In genomic region chrX:25017667-25018247, GRCh38 we compare ENCODE assay signal across 15 cellular contexts. TPM values are rescaled to one million over a fixed set of nuclear protein-coding genes. Genes with fewer than 3 reads are reported as not detected.
DNase-seq lines count a peak whose midpoint lies in the region; TF ChIP-seq lines count a peak whose summit lies in the region.
"Had no signal": no experiment of that assay in that cellular context is flagged by ENCODE, and none has a peak within 500 bp of the region (broad histone marks: within the 10 kb centered on the region; RNA-seq: fewer than 3 reads in every experiment).

No MANE protein-coding gene starts in this region.

- H3K79me2 ChIP-seq in hepatocyte, result no peaks in the 10 kb centered on the region

- H3K9me3 ChIP-seq in hepatocyte (ENCODE audit: low read depth), result no peaks in the 10 kb centered on the region
- H3K9me3 ChIP-seq in skeletal muscle tissue (ENCODE audit: control insufficient read depth in 3 of 3, low read length in 3 of 3), result no peaks in the 10 kb centered on the region

- WGBS in hepatocyte (ENCODE audit: low lambda C conversion rate, missing lambda C conversion rate), result 2% methylated on average over 32 of the region's 32 CpGs

- H3K4me3 ChIP-seq in hepatocyte (no peak overlapping the region), skeletal muscle tissue (ENCODE audit: low read length in 3 of 3) (peak overlapping the region; percentile 44 to 64 (median 48))

- no peaks in the 10 kb centered on the region for H4K20me1 ChIP-seq in hepatocyte (ENCODE audit: insufficient read depth, poor library complexity, severe bottlenecking)

- H3K27ac Mint-ChIP-seq in T-helper 1 cell treated with Interleukin-12 subunit alpha and Interleukin-12 subunit beta and Interleukin-4 antibody, amounts not matched to agents 30 μg/mL and 1 μg/mL, for 36 hours, result peak overlapping the region; percentile 36
- H3K27ac Mint-ChIP-seq: activated CD4-positive, alpha-beta T cell treated with anti-CD3 and anti-CD28 coated beads for 36 hours had no signal

- peak overlapping the region; percentile 72 for H3K4me2 ChIP-seq in hepatocyte

- H3K9me2 ChIP-seq in hepatocyte (replicated peaks; ENCODE audit: insufficient read depth), result no peaks in the 10 kb centered on the region

- H3K27me3 ChIP-seq in hepatocyte, result peaks cover 95% of the 10 kb centered on the region
- H3K27me3 ChIP-seq in skeletal muscle tissue (ENCODE audit: control insufficient read depth in 3 of 3, insufficient read depth in 3 of 3, low read length in 3 of 3), result peaks cover 36 to 71% (median 45%) of the 10 kb centered on the region in 3 donors

- H3K4me1 ChIP-seq in hepatocyte (ENCODE audit: insufficient read depth), result peaks cover 12% of the 10 kb centered on the region
- H3K4me1 ChIP-seq in skeletal muscle tissue (ENCODE audit: control insufficient read depth in 3 of 3, insufficient read depth in 3 of 3, low read length in 3 of 3), result peaks cover 2 to 12% (median 11%) of the 10 kb centered on the region in 3 donors

- H3K4me1 Mint-ChIP-seq in T-helper 1 cell treated with Interleukin-12 subunit alpha and Interleukin-12 subunit beta and Interleukin-4 antibody, amounts not matched to agents 30 μg/mL and 1 μg/mL, for 36 hours (ENCODE audit: low read depth), result peaks cover 18% of the 10 kb centered on the region

- H3K27ac ChIP-seq in hepatocyte (no peak overlapping the region), skeletal muscle tissue (ENCODE audit: low read depth, low read length) (no peak overlapping the region)

- peaks cover 2% of the 10 kb centered on the region for H3K36me3 Mint-ChIP-seq in T-helper 1 cell treated with Interleukin-12 subunit alpha and Interleukin-12 subunit beta and Interleukin-4 antibody, amounts not matched to agents 30 μg/mL and 1 μg/mL, for 36 hours (ENCODE audit: low read depth)

- H2AFZ ChIP-seq in hepatocyte, result peak overlapping the region; percentile 41

- peak overlapping the region in 2 of 3 donors; percentile 29 to 69 for H3K9ac ChIP-seq in skeletal muscle tissue (ENCODE audit: low read depth in 1 of 3, low read length in 3 of 3)

- DNase-seq in T-helper 1 cell (no peak), NCI-H2227 (lab: John Stamatoyannopoulos, UW; ENCODE audit: unreplicated experiment) (peak; percentile 63), hepatocyte (ENCODE audit: low spot score) (no peak), NCI-H510A treated with DMSO at 0.1 percent for 48 hours (lab: John Stamatoyannopoulos, UW) (no peak), NCI-H2196 (lab: John Stamatoyannopoulos, UW; ENCODE audit: unreplicated experiment) (no peak), OCI-M2 (lab: John Stamatoyannopoulos, UW; ENCODE audit: unreplicated experiment) (no peak)
- DNase-seq: activated CD4-positive, alpha-beta T cell treated with anti-CD3 and anti-CD28 coated beads for 36 hours; activated gamma-delta T cell; KG1; occipital lobe; stimulated activated CD4-positive, alpha-beta T cell treated with anti-CD3 and anti-CD28 coated beads, Interleukin-4, amount 100 ng/mL, for 4 hours had no signal

- TF ChIP-seq CTCF in hepatocyte (IDR thresholded peaks at IDR 0.05; ENCODE audit: poor library complexity), result no peak

- H3K9me3 Mint-ChIP-seq in T-helper 1 cell treated with Interleukin-12 subunit alpha and Interleukin-12 subunit beta and Interleukin-4 antibody, amounts not matched to agents 30 μg/mL and 1 μg/mL, for 36 hours, result no peaks in the 10 kb centered on the region

- peaks cover 77% of the 10 kb centered on the region for H3K27me3 Mint-ChIP-seq in T-helper 1 cell treated with Interleukin-12 subunit alpha and Interleukin-12 subunit beta and Interleukin-4 antibody, amounts not matched to agents 30 μg/mL and 1 μg/mL, for 36 hours (ENCODE audit: low read depth)

- peak overlapping the region; percentile 25 for H3K4me3 Mint-ChIP-seq in T-helper 1 cell treated with Interleukin-12 subunit alpha and Interleukin-12 subunit beta and Interleukin-4 antibody, amounts not matched to agents 30 μg/mL and 1 μg/mL, for 36 hours
- H3K4me3 Mint-ChIP-seq: activated CD4-positive, alpha-beta T cell treated with anti-CD3 and anti-CD28 coated beads for 36 hours had no signal

- H3K36me3 ChIP-seq in hepatocyte (replicated peaks; ENCODE audit: insufficient read depth, low read depth), result no peaks in the 10 kb centered on the region
- H3K36me3 ChIP-seq in skeletal muscle tissue (ENCODE audit: control insufficient read depth in 3 of 3, insufficient read depth in 3 of 3, low read length in 3 of 3), result no peaks in the 10 kb centered on the region

RNA-seq across cellular contexts. Expression of gene ARX, which starts 2.0 kb away (rescaled TPM):
- not detected in 2 replicates for total RNA-seq in hepatocyte
- 0.11 and 0.29 TPM in 2 replicates for polyA plus RNA-seq in hepatocyte
- total RNA-seq in skeletal muscle tissue, result 0.52 TPM
- total RNA-seq: activated CD4-positive, alpha-beta T cell treated with anti-CD3 and anti-CD28 coated beads for 36 hours; cerebellum; fibroblast of villous mesenchyme had no signal
